In genomic region chr11:34916014-34916809, GRCh38 we compare ENCODE assay signal across 8 cellular contexts. TPM values are rescaled to one million over a fixed set of nuclear protein-coding genes. Genes with fewer than 3 reads are reported as not detected.
DNase-seq lines count a peak whose midpoint lies in the region; ATAC-seq and TF ChIP-seq lines count a peak whose summit lies in the region.

Gene APIP, minus strand, starts transcription at chr11:34916379. Its CDS starts 95 bp downstream, at chr11:34916284.
Gene PDHX, plus strand, starts transcription at chr11:34916618. Its CDS starts 38 bp downstream, at chr11:34916656.

- under 1% methylated on average over 76 of the region's 76 CpGs for WGBS in liver

- no peaks in the 10 kb centered on the region for H3K27me3 Mint-ChIP-seq in CD4-positive, alpha-beta memory T cell
- no peaks in the 10 kb centered on the region for H3K27me3 Mint-ChIP-seq in activated CD4-positive, alpha-beta memory T cell treated with anti-CD3 and anti-CD28 coated beads for 36 hours

- H3K9me3 Mint-ChIP-seq in CD4-positive, alpha-beta memory T cell = peaks cover 0 to 2% (median 0%) of the 10 kb centered on the region in 8 donors
- H3K9me3 Mint-ChIP-seq in activated CD4-positive, alpha-beta memory T cell treated with anti-CD3 and anti-CD28 coated beads for 36 hours = no peaks in the 10 kb centered on the region

- peak within 1 kb of the TSS; percentile 90 to 100 (median 96) for H3K4me3 Mint-ChIP-seq in CD4-positive, alpha-beta memory T cell
- H3K4me3 Mint-ChIP-seq in activated CD4-positive, alpha-beta memory T cell treated with anti-CD3 and anti-CD28 coated beads for 36 hours = peak within 1 kb of the TSS; percentile 91

- CTCF ChIA-PET in CD4-positive, alpha-beta memory T cell (lab: Charles Lee; ENCODE audit: partially characterized antibody) = interaction anchor here (1.2 to 1.8 kb wide), 3 partner anchors 9 to 483 kb away, joined by 4 to 7 read pairs (median 6); no protein-coding TSS in a partner anchor
- CTCF ChIA-PET in activated CD4-positive, alpha-beta memory T cell treated with anti-CD3 and anti-CD28 coated beads for 36 hours (lab: Charles Lee) = interaction anchor here (0.6 to 3.1 kb wide), 9 partner anchors 10 to 569 kb away, joined by 3 to 20 read pairs (median 3); partner anchors contain the start of gene CD44

- TF ChIP-seq RAD21 in liver (IDR thresholded peaks at IDR 0.05) = no peak

- H3K4me1 ChIP-seq in CD4-positive, alpha-beta memory T cell (ENCODE audit: insufficient read depth, low read length) = peaks cover 29% of the 10 kb centered on the region
- H3K4me1 ChIP-seq in liver (ENCODE audit: control insufficient read depth in 4 of 4, insufficient read depth in 4 of 4, low read length in 3 of 4) = peaks cover 2 to 28% (median 20%) of the 10 kb centered on the region in 4 donors

- peak; percentile 83 to 95 (median 85) for DNase-seq in CD4-positive, alpha-beta memory T cell
- peak; percentile 97 for DNase-seq in HK-2 (ENCODE audit: unreplicated experiment)
- DNase-seq in NCI-H82 treated with DMSO at 0.1 percent for 48 hours (lab: John Stamatoyannopoulos, UW; ENCODE audit: unreplicated experiment) = peak; percentile 85
- DNase-seq in activated CD4-positive, alpha-beta memory T cell treated with anti-CD3 and anti-CD28 coated beads for 36 hours = peak; percentile 98
- peak; percentile 94 to 99 for DNase-seq in dermis microvascular lymphatic vessel endothelial cell (ENCODE audit: low read depth in 2 of 2)
- DNase-seq in stimulated activated CD4-positive, alpha-beta T cell treated with anti-CD3 and anti-CD28 coated beads, Interleukin-4, amount 100 ng/mL, for 1 hour = peak; percentile 96

- H3K9ac ChIP-seq in liver (ENCODE audit: low read depth in 1 of 2, low read length in 2 of 2) = peak within 1 kb of the TSS; percentile 93 to 97

- intact Hi-C loops in CD4-positive, alpha-beta memory T cell (cut with micrococcal nuclease) = loop anchor here (1.0 to 5.0 kb wide), 6 partner anchors 166 to 1371 kb away; partner anchors contain the start of gene COMMD9
- intact Hi-C loops in activated CD4-positive, alpha-beta memory T cell treated with anti-CD3 and anti-CD28 coated beads for 36 hours (cut with micrococcal nuclease) = loop anchor here (1.0 to 5.0 kb wide), 6 partner anchors 231 to 865 kb away; partner anchors contain the start of gene CAPRIN1

- TF ChIP-seq CTCF in liver (IDR thresholded peaks at IDR 0.05; ENCODE audit: low read depth, low read length, missing input control) = no peak

- H3K27me3 ChIP-seq in CD4-positive, alpha-beta memory T cell (ENCODE audit: insufficient read depth, low read length) = no peaks in the 10 kb centered on the region
- H3K27me3 ChIP-seq in liver (ENCODE audit: control insufficient read depth in 4 of 4, insufficient read depth in 4 of 4, low read length in 3 of 4) = no peaks in the 10 kb centered on the region

- peaks cover 31 to 55% (median 40%) of the 10 kb centered on the region in 4 donors for H3K4me1 Mint-ChIP-seq in CD4-positive, alpha-beta memory T cell
- peaks cover 37% of the 10 kb centered on the region for H3K4me1 Mint-ChIP-seq in activated CD4-positive, alpha-beta memory T cell treated with anti-CD3 and anti-CD28 coated beads for 36 hours (ENCODE audit: low read depth)

- peaks cover 8 to 12% of the 10 kb centered on the region in 2 donors for H3K36me3 Mint-ChIP-seq in CD4-positive, alpha-beta memory T cell
- H3K36me3 Mint-ChIP-seq in activated CD4-positive, alpha-beta memory T cell treated with anti-CD3 and anti-CD28 coated beads for 36 hours = peaks cover 11% of the 10 kb centered on the region

- POLR2A ChIA-PET in CD4-positive, alpha-beta memory T cell (lab: Charles Lee; ENCODE audit: partially characterized antibody) = interaction anchor here (0.5 to 2.1 kb wide), 11 partner anchors 9 to 810 kb away, joined by 3 to 14 read pairs (median 3); partner anchors contain the start of genes ABTB2 and NAT10
- POLR2A ChIA-PET in activated CD4-positive, alpha-beta memory T cell treated with anti-CD3 and anti-CD28 coated beads for 36 hours (lab: Charles Lee) = interaction anchor here (0.8 to 0.9 kb wide), 2 partner anchors 13 to 266 kb away, joined by 3 to 4 read pairs; no protein-coding TSS in a partner anchor

- peak; percentile 89 for ATAC-seq in GM19455 (IDR thresholded peaks at IDR 0.05; ENCODE audit: unreplicated experiment)

- H3K4me3 ChIP-seq in CD4-positive, alpha-beta memory T cell (ENCODE audit: low read length in 2 of 2) = peak within 1 kb of the TSS; percentile 93 to 95
- H3K4me3 ChIP-seq in liver (ENCODE audit: low read depth in 1 of 3, low read length in 3 of 3) = peak within 1 kb of the TSS; percentile 86 to 95 (median 93)

- no peaks in the 10 kb centered on the region for H3K36me3 ChIP-seq in CD4-positive, alpha-beta memory T cell (ENCODE audit: insufficient read depth, low read length)
- H3K36me3 ChIP-seq in liver (ENCODE audit: control insufficient read depth in 4 of 4, insufficient read depth in 3 of 4, low read depth in 1 of 4, low read length in 3 of 4) = no peaks in the 10 kb centered on the region

- H3K9me3 ChIP-seq in CD4-positive, alpha-beta memory T cell (ENCODE audit: control insufficient read depth in 1 of 2, low read length in 2 of 2) = no peaks in the 10 kb centered on the region
- no peaks in the 10 kb centered on the region for H3K9me3 ChIP-seq in liver (ENCODE audit: control insufficient read depth in 4 of 4, low read length in 3 of 4)

- peak within 1 kb of the TSS; percentile 81 for H3K27ac ChIP-seq in CD4-positive, alpha-beta memory T cell (ENCODE audit: low read depth, low read length)
- H3K27ac ChIP-seq in liver (ENCODE audit: low read depth in 1 of 2, low read length in 2 of 2) = peak within 1 kb of the TSS; percentile 93 to 96

- peak within 1 kb of the TSS; percentile 95 to 99 (median 97) for H3K27ac Mint-ChIP-seq in CD4-positive, alpha-beta memory T cell
- H3K27ac Mint-ChIP-seq in activated CD4-positive, alpha-beta memory T cell treated with anti-CD3 and anti-CD28 coated beads for 36 hours = peak within 1 kb of the TSS; percentile 88

TF ChIP-seq in liver, 16 proteins besides CTCF, POLR2A, EP300 and RAD21 (continues in another document):
- TF ChIP-seq YY1 (IDR thresholded peaks at IDR 0.05) = peak; percentile 99
- TF ChIP-seq EGR1 (IDR thresholded peaks at IDR 0.05; ENCODE audit: low read depth in 2 of 2) = peak in 1 of 2 donors; percentile 50
- TF ChIP-seq SP1 (IDR thresholded peaks at IDR 0.05) = peak; percentile 52
- TF ChIP-seq HNF4G (IDR thresholded peaks at IDR 0.05) = no peak
- TF ChIP-seq ZBTB33 (IDR thresholded peaks at IDR 0.05) = peak; percentile 58
- TF ChIP-seq, protein P1, sequence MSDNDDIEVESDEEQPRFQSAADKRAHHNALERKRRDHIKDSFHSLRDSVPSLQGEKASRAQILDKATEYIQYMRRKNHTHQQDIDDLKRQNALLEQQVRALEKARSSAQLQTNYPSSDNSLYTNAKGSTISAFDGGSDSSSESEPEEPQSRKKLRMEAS (IDR thresholded peaks at IDR 0.05) = peak; percentile 73
- TF ChIP-seq RXRA (IDR thresholded peaks at IDR 0.05) = peak; percentile 46 to 49
- TF ChIP-seq TAF1 (conservative IDR thresholded peaks at IDR 0.05) = peak; percentile 32

RNA-seq across cellular contexts. Expression of gene APIP, which starts in this region (rescaled TPM):
- total RNA-seq in CD4-positive, alpha-beta memory T cell = 10 to 100 TPM; 17.7 to 18.4 TPM
- polyA plus RNA-seq in CD4-positive, alpha-beta memory T cell = 10 to 100 TPM; 17.2 to 27.6 TPM
- 10 to 100 TPM; 31.2 to 32.9 TPM for total RNA-seq in activated CD4-positive, alpha-beta memory T cell treated with anti-CD3 and anti-CD28 coated beads for 36 hours
- total RNA-seq in dermis microvascular lymphatic vessel endothelial cell = 9.0 and 16.6 TPM in 2 replicates
- 10 to 100 TPM; 13.4 to 16.9 TPM for total RNA-seq in liver
- polyA plus RNA-seq in liver = 10 to 100 TPM; 16.1 to 26.3 TPM

RNA-seq across cellular contexts. Expression of gene PDHX, which starts in this region (rescaled TPM):
- total RNA-seq in CD4-positive, alpha-beta memory T cell = 10 to 100 TPM; 39.1 to 43.5 TPM
- polyA plus RNA-seq in CD4-positive, alpha-beta memory T cell = 10 to 100 TPM; 17.6 to 20.4 TPM
- 10 to 100 TPM; 34.5 to 35.5 TPM for total RNA-seq in activated CD4-positive, alpha-beta memory T cell treated with anti-CD3 and anti-CD28 coated beads for 36 hours
- total RNA-seq in dermis microvascular lymphatic vessel endothelial cell = 15.3 and 15.4 TPM in 2 replicates
- 10 to 100 TPM; 14.9 to 35.2 TPM for total RNA-seq in liver
- polyA plus RNA-seq in liver = 10 to 100 TPM; 22.6 to 25.5 TPM

Comparison
In these comparisons a context has a peak if more than half of its experiments do, and no peak if none do; other contexts are left out.
1. Peak in every context shown above with its lines: DNase-seq, ATAC-seq, H3K4me3 ChIP-seq and H3K27ac ChIP-seq.